9 cellular contexts compared by ENCODE assay signal in the genomic region with DNA sequence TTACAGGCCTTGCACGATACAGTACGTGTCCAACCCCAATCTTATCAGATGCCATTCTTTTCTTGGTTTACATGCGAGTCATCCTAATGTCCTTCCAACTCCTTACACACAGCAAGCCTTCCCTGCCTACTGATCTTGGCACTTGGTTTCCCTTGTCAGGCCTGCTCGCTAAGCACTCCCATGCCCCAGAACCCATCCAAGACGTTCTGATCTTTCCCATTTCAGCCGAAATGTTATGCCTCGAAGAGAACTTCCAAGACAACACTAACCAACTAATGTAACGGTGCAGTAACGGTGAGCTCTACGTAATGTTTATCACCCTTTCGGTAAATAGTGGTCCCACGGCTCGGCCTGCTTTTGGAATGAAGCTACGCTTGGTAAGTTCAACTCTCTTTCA. TPM values are rescaled to one million over a fixed set of nuclear protein-coding genes. Genes with fewer than 3 reads are reported as not detected.
DNase-seq lines count a peak whose midpoint lies in the region; ATAC-seq and TF ChIP-seq lines count a peak whose summit lies in the region.
"Had no signal": no experiment of that assay in that cellular context is flagged by ENCODE, and none has a peak within 500 bp of the region (broad histone marks: within the 10 kb centered on the region; RNA-seq: fewer than 3 reads in every experiment).

No MANE protein-coding gene starts in this region.

- H3K27me3 Mint-ChIP-seq in HFFc6 (ENCODE audit: insufficient read depth) (peaks cover 13% of the 10 kb centered on the region), mesothelial cell of epicardium (ENCODE audit: low read depth) (peaks cover 22% of the 10 kb centered on the region), nephron progenitor cell (ENCODE audit: low read depth, poor library complexity) (peaks cover 29% of the 10 kb centered on the region)

- TF ChIP-seq CTCF in HFFc6 (IDR thresholded peaks at IDR 0.05) (no peak), body of pancreas (IDR thresholded peaks at IDR 0.05) (no peak), lung (IDR thresholded peaks at IDR 0.05; ENCODE audit: control extremely low read depth, extremely low read depth) (no peak), mesothelial cell of epicardium (IDR thresholded peaks at IDR 0.05; ENCODE audit: unreplicated experiment) (no peak), nephron progenitor cell (IDR thresholded peaks at IDR 0.05) (no peak)

- no peak for TF ChIP-seq POLR2A in body of pancreas (IDR thresholded peaks at IDR 0.05)

- H3K4me3 ChIP-seq in ACC112 (ENCODE audit: low read depth, low read length): peak overlapping the region; percentile 94
- peak overlapping the region; percentile 48 to 54 for H3K4me3 ChIP-seq in body of pancreas
- H3K4me3 ChIP-seq in lung: peak overlapping the region; percentile 95

- no peaks in the 10 kb centered on the region for H3K9me3 ChIP-seq in body of pancreas
- H3K9me3 ChIP-seq in lung (ENCODE audit: control insufficient read depth in 2 of 2, insufficient read depth in 1 of 2, low read length in 1 of 2): no peaks in the 10 kb centered on the region

- H3K27ac Mint-ChIP-seq in HFFc6: no peak overlapping the region
- no peak overlapping the region for H3K27ac Mint-ChIP-seq in mesothelial cell of epicardium
- H3K27ac Mint-ChIP-seq in nephron progenitor cell: no peak overlapping the region

- ATAC-seq in body of pancreas (no peak), lung (ENCODE audit: insufficient read depth, low FRiP score) (no peak)

- H3K36me3 Mint-ChIP-seq in HFFc6 (ENCODE audit: low read depth) (peaks cover 10% of the 10 kb centered on the region), mesothelial cell of epicardium (peaks cover 10% of the 10 kb centered on the region), nephron progenitor cell (ENCODE audit: low read depth) (peaks cover 22% of the 10 kb centered on the region)

- H3K27ac ChIP-seq in ACC112 (ENCODE audit: low read depth, low read length) (peak overlapping the region; percentile 93), body of pancreas (peak overlapping the region; percentile 79 to 93 (median 86)), lung (ENCODE audit: low read depth in 1 of 2, low read length in 1 of 2) (peak overlapping the region in 1 of 2 donors; percentile 30)

- H3K4me3 Mint-ChIP-seq in HFFc6 (no peak overlapping the region), mesothelial cell of epicardium (no peak overlapping the region), nephron progenitor cell (no peak overlapping the region)

- no peaks in the 10 kb centered on the region for H3K4me1 Mint-ChIP-seq in HFFc6 (ENCODE audit: low read depth)
- peaks cover 2% of the 10 kb centered on the region for H3K4me1 Mint-ChIP-seq in mesothelial cell of epicardium
- no peaks in the 10 kb centered on the region for H3K4me1 Mint-ChIP-seq in nephron progenitor cell

- H3K79me2 ChIP-seq in ACC112 (ENCODE audit: control insufficient read depth, insufficient read depth, low read length, unreplicated experiment): peaks cover 26% of the 10 kb centered on the region

- peaks cover 4% of the 10 kb centered on the region for H3K36me3 ChIP-seq in ACC112 (ENCODE audit: insufficient read depth, low read length)
- H3K36me3 ChIP-seq in body of pancreas (replicated peaks in 1 of 2; ENCODE audit: insufficient read depth in 1 of 2, low read depth in 2 of 2): peaks cover 14 to 26% of the 10 kb centered on the region in 2 donors
- H3K36me3 ChIP-seq in lung (ENCODE audit: control insufficient read depth in 2 of 2, insufficient read depth in 2 of 2, low read length in 2 of 2): peaks cover 21 to 27% of the 10 kb centered on the region in 2 donors

- H3K27me3 ChIP-seq in ACC112 (ENCODE audit: insufficient read depth, low read length) (no peaks in the 10 kb centered on the region), body of pancreas (no peaks in the 10 kb centered on the region), lung (ENCODE audit: control insufficient read depth, insufficient read depth) (no peaks in the 10 kb centered on the region)

- intact Hi-C loops in body of pancreas (cut with DNase I): no loop called here

- DNase-seq in HFFc6: peak; percentile 44
- DNase-seq in body of pancreas: no peak
- no peak for DNase-seq in lung (ENCODE audit: low spot score)
- no peak for DNase-seq in germinal center (ENCODE audit: low spot score)
- DNase-seq in mesothelial cell of epicardium (ENCODE audit: low spot score in 2 of 2, unreplicated experiment in 2 of 2): no peak
- DNase-seq in DMS79 (lab: John Stamatoyannopoulos, UW): no peak
- no peak for DNase-seq in nephron progenitor cell
- DNase-seq: NCI-H1694 had no signal

- H3K4me1 ChIP-seq in ACC112 (ENCODE audit: control insufficient read depth, insufficient read depth, low read length, unreplicated experiment) (peaks cover 5% of the 10 kb centered on the region), body of pancreas (peaks cover 28% of the 10 kb centered on the region), lung (ENCODE audit: control insufficient read depth in 2 of 2, insufficient read depth in 2 of 2, low read length in 2 of 2) (peaks cover 4 to 7% of the 10 kb centered on the region in 2 donors)

- peak overlapping the region; percentile 14 for H2AFZ ChIP-seq in ACC112 (ENCODE audit: low read length, unreplicated experiment)

- 2% methylated on average over 14 of the region's 14 CpGs for WGBS in body of pancreas, 2 donors
- WGBS in lung, 2 donors: 4 to 5% methylated on average over 14 of the region's 14 CpGs

- H3K9me3 Mint-ChIP-seq in HFFc6: no peaks in the 10 kb centered on the region
- no peaks in the 10 kb centered on the region for H3K9me3 Mint-ChIP-seq in mesothelial cell of epicardium
- H3K9me3 Mint-ChIP-seq in nephron progenitor cell: no peaks in the 10 kb centered on the region

RNA-seq across cellular contexts. Expression of a gene that starts 0.5 kb away (rescaled TPM):
- total RNA-seq in HFFc6 (2021; fragmentation: NEBNext Ultra II Directional; extraction: Animal tissue kit (Norgen Biotek cat#: 25700)): 100 to 1,000 TPM in 1 of 6 experiments, 10 to 100 TPM in 5; 81.8 to 110 (median 86.9) TPM
- total RNA-seq in body of pancreas: 10 to 100 TPM; 45.5 to 50.1 TPM
- 10 to 100 TPM; 34.4 to 76.5 TPM for total RNA-seq in lung
- 10 to 100 TPM; 68.9 to 77.2 TPM for polyA plus RNA-seq in lung
- 66.5 to 68.2 TPM (median 68.1 TPM) in 3 replicates for total RNA-seq in mesothelial cell of epicardium

RNA-seq across cellular contexts. Expression of a gene that starts 15.8 kb away (rescaled TPM):
- total RNA-seq in HFFc6 (2021; fragmentation: NEBNext Ultra II Directional; extraction: Animal tissue kit (Norgen Biotek cat#: 25700)): 1 to 10 TPM; 2.3 to 3.2 (median 2.9) TPM
- total RNA-seq in body of pancreas (10 to 100 TPM; 14.8 to 16.3 TPM), lung (10 to 100 TPM; 21.4 to 39.9 TPM), mesothelial cell of epicardium (15.3 to 15.5 TPM (median 15.4 TPM) in 3 replicates)
- 10 to 100 TPM; 10.6 to 60.9 TPM for polyA plus RNA-seq in lung

RNA-seq across cellular contexts. Expression of a gene that starts 16.7 kb away (rescaled TPM):
- not detected for total RNA-seq in HFFc6 (2021; fragmentation: NEBNext Ultra II Directional; extraction: Animal tissue kit (Norgen Biotek cat#: 25700))
- total RNA-seq in body of pancreas (10 to 100 TPM in 1 of 2 donors, 1 to 10 TPM in 1; 3.4 to 13.8 TPM), lung (1 to 10 TPM; 3.5 to 4.0 TPM), mesothelial cell of epicardium (0.36 to 0.81 TPM (median 0.40 TPM) in 3 replicates)
- polyA plus RNA-seq in lung: 1 to 10 TPM in 1 of 2 donors, under 1 TPM in 1; 0.72 to 3.3 TPM

RNA-seq across cellular contexts. Expression of a gene that starts 44.4 kb away (rescaled TPM):
- total RNA-seq in HFFc6 (2021; fragmentation: NEBNext Ultra II Directional; extraction: Animal tissue kit (Norgen Biotek cat#: 25700)): 1 to 10 TPM; 4.9 to 7.4 (median 5.5) TPM
- total RNA-seq in body of pancreas (1 to 10 TPM in 1 of 2 donors, under 1 TPM in 1; 0.99 to 3.4 TPM), lung (1 to 10 TPM; 1.6 to 4.8 TPM), mesothelial cell of epicardium (4.1 to 4.3 TPM (median 4.1 TPM) in 3 replicates)
- polyA plus RNA-seq in lung: 1 to 10 TPM; 2.1 to 4.4 TPM

RNA-seq across cellular contexts. Expression of a gene that starts 44.6 kb away (rescaled TPM):
- not detected for total RNA-seq in HFFc6 (2021; fragmentation: NEBNext Ultra II Directional; extraction: Animal tissue kit (Norgen Biotek cat#: 25700))
- total RNA-seq in body of pancreas (1 to 10 TPM in 1 of 2 donors, under 1 TPM in 1; 0.99 to 2.1 TPM), lung (1 to 10 TPM; 3.4 to 3.8 TPM), mesothelial cell of epicardium (2.0 to 2.3 TPM (median 2.1 TPM) in 3 replicates)
- 10 to 100 TPM in 1 of 2 donors, under 1 TPM in 1; 0.61 to 12.4 TPM for polyA plus RNA-seq in lung
